ENCODE assay signal across 8 cellular contexts in genomic region chr17:74368341-74369152, GRCh38. TPM values are rescaled to one million over a fixed set of nuclear protein-coding genes. Genes with fewer than 3 reads are reported as not detected.
A peak's percentile ranks its signal among the peaks of the same experiment; 100 is the strongest.
DNase-seq lines count a peak whose midpoint lies in the region; ATAC-seq and TF ChIP-seq lines count a peak whose summit lies in the region.

No MANE protein-coding gene starts in this region.

- DNase-seq in CD8-positive, alpha-beta memory T cell, result peak; percentile 45 to 75 (median 65)
- DNase-seq in HL-60 (ENCODE audit: low read depth in 1 of 2, low spot score in 1 of 2) (peak in 1 of 2 experiments; percentile 63), SJCRH30 (peak; percentile 59 to 83), foreskin melanocyte (peak; percentile 40), ovary (peak; percentile 32 to 75 (median 70)), thoracic aorta (ENCODE audit: low spot score) (no peak)
- DNase-seq in activated naive CD4-positive, alpha-beta T cell (lab: John Stamatoyannopoulos, UW), result peak; percentile 33 to 65 (median 62)

- peak overlapping the region; percentile 24 to 88 (median 65) for H3K4me3 Mint-ChIP-seq in CD8-positive, alpha-beta memory T cell

- no peaks in the 10 kb centered on the region for H3K27me3 ChIP-seq in CD8-positive, alpha-beta memory T cell (ENCODE audit: insufficient read depth, low read length, poor library complexity, severe bottlenecking)
- H3K27me3 ChIP-seq in HL-60 (ENCODE audit: insufficient read depth, poor library complexity, severe bottlenecking) (no peaks in the 10 kb centered on the region), SJCRH30 (peaks cover 5% of the 10 kb centered on the region; the same call in 1 of the 2 replicates), ovary (no peaks in the 10 kb centered on the region), thoracic aorta (replicated peaks; ENCODE audit: insufficient read depth) (no peaks in the 10 kb centered on the region)

- H3K4me1 ChIP-seq in CD8-positive, alpha-beta memory T cell (ENCODE audit: insufficient read depth, low read length), result peaks cover 19% of the 10 kb centered on the region
- H3K4me1 ChIP-seq in SJCRH30 (no peaks in the 10 kb centered on the region), ovary (ENCODE audit: insufficient read depth) (no peaks in the 10 kb centered on the region), thoracic aorta (ENCODE audit: control insufficient read depth in 1 of 2, low read depth in 2 of 2) (no peaks in the 10 kb centered on the region)

- intact Hi-C loops in ovary (cut with DNase I), result no loop called here

- no peak overlapping the region for H3K27ac ChIP-seq in CD8-positive, alpha-beta memory T cell (ENCODE audit: low read depth, low read length)
- H3K27ac ChIP-seq in HL-60 (replicated peaks), result no peak overlapping the region
- no peak overlapping the region for H3K27ac ChIP-seq in SJCRH30
- no peak overlapping the region for H3K27ac ChIP-seq in ovary
- no peak overlapping the region for H3K27ac ChIP-seq in thoracic aorta

- peak overlapping the region in 1 of 8 donors; percentile 76 for H3K27ac Mint-ChIP-seq in CD8-positive, alpha-beta memory T cell

- CTCF ChIA-PET in CD8-positive, alpha-beta memory T cell (lab: Charles Lee), result interaction anchor here (0.7 to 5.1 kb wide), 35 partner anchors 10 to 235 kb away, joined by 3 to 44 read pairs (median 4); partner anchors contain the start of gene CD300LB

- no peaks in the 10 kb centered on the region for H3K36me3 Mint-ChIP-seq in CD8-positive, alpha-beta memory T cell

- no peaks in the 10 kb centered on the region for H3K9me3 ChIP-seq in CD8-positive, alpha-beta memory T cell (ENCODE audit: low read length)
- H3K9me3 ChIP-seq in SJCRH30 (replicated peaks), result no peaks in the 10 kb centered on the region
- H3K9me3 ChIP-seq in ovary, result no peaks in the 10 kb centered on the region
- no peaks in the 10 kb centered on the region for H3K9me3 ChIP-seq in thoracic aorta

- ATAC-seq in thoracic aorta (ENCODE audit: insufficient number of reproducible peaks, low FRiP score, low read depth) (peak; percentile 60), HG02588 (IDR thresholded peaks at IDR 0.05; ENCODE audit: unreplicated experiment) (no peak)

- peak overlapping the region; percentile 42 for H3K4me3 ChIP-seq in CD8-positive, alpha-beta memory T cell (ENCODE audit: low read length)
- H3K4me3 ChIP-seq in HL-60 (replicated peaks; ENCODE audit: insufficient read depth, low read length) (no peak overlapping the region), SJCRH30 (no peak overlapping the region), ovary (no peak overlapping the region), thoracic aorta (no peak overlapping the region)

- POLR2A ChIA-PET in CD8-positive, alpha-beta memory T cell (lab: Charles Lee), result no interaction called here

- H3K27me3 Mint-ChIP-seq in CD8-positive, alpha-beta memory T cell, result peaks cover 0 to 5% of the 10 kb centered on the region in 2 donors

- TF ChIP-seq CTCF in HL-60 (IDR thresholded peaks at IDR 0.05; ENCODE audit: insufficient read depth, low read length), result peak; percentile 91
- TF ChIP-seq CTCF in ovary (IDR thresholded peaks at IDR 0.05), result peak; percentile 58 to 73 (median 63)
- TF ChIP-seq CTCF in thoracic aorta (IDR thresholded peaks at IDR 0.05), result peak; percentile 94

- peaks cover 7 to 16% (median 10%) of the 10 kb centered on the region in 3 donors for H3K4me1 Mint-ChIP-seq in CD8-positive, alpha-beta memory T cell

- WGBS in ovary, 3 donors, result 10 to 28% (median 10%) methylated on average over 11 to 14 of the region's 14 CpGs

- TF ChIP-seq POLR2A in ovary (IDR thresholded peaks at IDR 0.05), result no peak

- no peak for TF ChIP-seq EP300 in ovary (IDR thresholded peaks at IDR 0.05)

- H3K9me3 Mint-ChIP-seq in CD8-positive, alpha-beta memory T cell, result no peaks in the 10 kb centered on the region

- H3K36me3 ChIP-seq in CD8-positive, alpha-beta memory T cell (ENCODE audit: insufficient read depth, low read length), result no peaks in the 10 kb centered on the region
- H3K36me3 ChIP-seq in SJCRH30, result no peaks in the 10 kb centered on the region
- H3K36me3 ChIP-seq in ovary, result no peaks in the 10 kb centered on the region
- no peaks in the 10 kb centered on the region for H3K36me3 ChIP-seq in thoracic aorta

RNA-seq across cellular contexts. Expression of gene GPR142, which starts 1.2 kb away (rescaled TPM):
- total RNA-seq in CD8-positive, alpha-beta memory T cell, result not detected
- not detected for polyA plus RNA-seq in CD8-positive, alpha-beta memory T cell
- total RNA-seq in SJCRH30 (2014; rRNA removed; shearing (Covaris generic)), result not detected in 2 replicates
- total RNA-seq in ovary (under 1 TPM in 1 of 7 donors, not detected in 6; 0.25 TPM), thoracic aorta (not detected)
- under 1 TPM in 1 of 2 donors, not detected in 1; 0.05 TPM for polyA plus RNA-seq in ovary

RNA-seq across cellular contexts. Expression of gene BTBD17, which starts 6.9 kb away (rescaled TPM):
- total RNA-seq in CD8-positive, alpha-beta memory T cell, result not detected
- polyA plus RNA-seq in CD8-positive, alpha-beta memory T cell, result not detected
- not detected in 2 replicates for total RNA-seq in SJCRH30 (2014; rRNA removed; shearing (Covaris generic))
- total RNA-seq in ovary (not detected), thoracic aorta (not detected)
- not detected for polyA plus RNA-seq in ovary

RNA-seq across cellular contexts. Expression of gene KIF19, which starts 42.5 kb away (rescaled TPM):
- under 1 TPM; 0.20 to 0.24 TPM for total RNA-seq in CD8-positive, alpha-beta memory T cell
- polyA plus RNA-seq in CD8-positive, alpha-beta memory T cell, result 3.4 TPM
- total RNA-seq in SJCRH30 (2014; rRNA removed; shearing (Covaris generic)), result not detected in 2 replicates
- 10 to 100 TPM in 1 of 7 donors, 1 to 10 TPM in 3, under 1 TPM in 2, not detected in 1; 0.33 to 15.0 (median 1.4) TPM for total RNA-seq in ovary
- polyA plus RNA-seq in ovary, result under 1 TPM in 1 of 2 donors, not detected in 1; 0.54 TPM
- total RNA-seq in thoracic aorta, result under 1 TPM; 0.56 to 0.95 TPM
